ENCODE assay signal across 19 cellular contexts in the genomic region with DNA sequence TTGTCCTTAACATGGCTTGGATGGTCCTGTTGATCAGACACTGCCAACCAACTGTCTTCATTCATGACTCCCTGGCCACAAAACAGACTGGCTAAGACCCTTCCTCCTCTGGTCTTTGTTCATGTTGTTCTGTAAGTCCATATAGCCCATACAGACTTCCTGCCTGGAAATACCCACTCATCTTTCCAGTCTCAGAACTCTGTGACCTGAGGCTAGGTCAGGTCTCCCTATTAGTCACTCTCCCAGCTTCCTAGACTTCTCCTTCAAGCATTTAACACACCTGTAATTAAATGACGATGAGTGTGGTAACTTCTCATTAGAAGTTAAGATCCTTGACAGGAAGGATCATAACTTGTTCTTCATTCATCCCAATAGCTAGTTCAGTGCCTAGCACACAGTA. TPM values are rescaled to one million over a fixed set of nuclear protein-coding genes. Genes with fewer than 3 reads are reported as not detected.
A peak's percentile ranks its signal among the peaks of the same experiment; 100 is the strongest.
DNase-seq lines count a peak whose midpoint lies in the region; ATAC-seq and TF ChIP-seq lines count a peak whose summit lies in the region.
"Had no signal": no experiment of that assay in that cellular context is flagged by ENCODE, and none has a peak within 500 bp of the region (broad histone marks: within the 10 kb centered on the region; RNA-seq: fewer than 3 reads in every experiment).

No MANE protein-coding gene starts in this region.

- H3K14ac ChIP-seq in H9 (ENCODE audit: insufficient read depth, low read length) = no peak overlapping the region

- no peaks in the 10 kb centered on the region for H4K20me1 ChIP-seq in H9 (ENCODE audit: control insufficient read depth, insufficient read depth, insufficient read length)

- no CpG with 5 or more reads among the region's 1 CpG for WGBS in H9 (ENCODE audit: extremely low coverage, insufficient read length, low lambda C conversion rate)

- intact Hi-C loops in Calu3 (cut with micrococcal nuclease; ENCODE audit: unreplicated experiment) (loop anchor here (10.0 kb wide), 1 partner anchor 143 kb away; a partner anchor contains a TSS), colonic mucosa (cut with DNase I) (loop anchor here (10.0 kb wide), 1 partner anchor 143 kb away; a partner anchor contains a TSS)
- intact Hi-C loops in CD4-positive, alpha-beta T cell (cut with DNase I, micrococcal nuclease) = no loop called here

- H2BK20ac ChIP-seq in H9 (ENCODE audit: low read depth, low read length, poor library complexity, severe bottlenecking) = no peak overlapping the region

- no peaks in the 10 kb centered on the region for H3K27me3 Mint-ChIP-seq in Calu3 (ENCODE audit: unreplicated experiment)
- no peaks in the 10 kb centered on the region for H3K27me3 Mint-ChIP-seq in memory B cell
- H3K27me3 Mint-ChIP-seq in CD4-positive, alpha-beta T cell = no peaks in the 10 kb centered on the region
- no peaks in the 10 kb centered on the region for H3K27me3 Mint-ChIP-seq in H9 (ENCODE audit: low read depth)
- H3K27me3 Mint-ChIP-seq: activated naive CD8-positive, alpha-beta T cell treated with anti-CD3 and anti-CD28 coated beads, Interleukin-2, amount 50 U/mL, for 24 hours; brain had no signal

- H2AFZ ChIP-seq in ACC112 (ENCODE audit: low read length, unreplicated experiment) (no peak overlapping the region), H9 (ENCODE audit: low read length) (no peak overlapping the region)

- H3K56ac ChIP-seq in H9 (ENCODE audit: insufficient read length, low read depth, low read length) = no peak overlapping the region

- H2BK15ac ChIP-seq in H9 (ENCODE audit: low read depth, low read length) = no peak overlapping the region

- no peak for TF ChIP-seq CTCF in Calu3 (IDR thresholded peaks at IDR 0.05; ENCODE audit: unreplicated experiment)
- no peak for TF ChIP-seq CTCF in colonic mucosa (IDR thresholded peaks at IDR 0.05)
- no peak for TF ChIP-seq CTCF in CD4-positive, alpha-beta T cell (IDR thresholded peaks at IDR 0.05)
- TF ChIP-seq CTCF in H9 (conservative IDR thresholded peaks at IDR 0.05) = no peak

- H3K27me3 ChIP-seq in ACC112 (ENCODE audit: insufficient read depth, low read length) (no peaks in the 10 kb centered on the region), colonic mucosa (no peaks in the 10 kb centered on the region), H9 (ENCODE audit: insufficient read depth, low read length) (no peaks in the 10 kb centered on the region)
- H3K27me3 ChIP-seq in CD4-positive, alpha-beta T cell (ENCODE audit: control insufficient read depth, insufficient read depth, low read length) = no peaks in the 10 kb centered on the region

- H2BK120ac ChIP-seq in H9 (ENCODE audit: low read depth, low read length, poor library complexity, severe bottlenecking) = no peak overlapping the region

- H3K79me2 ChIP-seq in ACC112 (ENCODE audit: control insufficient read depth, insufficient read depth, low read length, unreplicated experiment) (peaks cover 4% of the 10 kb centered on the region), H9 (ENCODE audit: insufficient read depth, low read length) (no peaks in the 10 kb centered on the region)

- H3T11ph ChIP-seq in H9 (ENCODE audit: low read length) = no peak overlapping the region

- BruUV-seq in Calu3 (replicated peaks; lab: Mats Ljungman, UMichigan) = no TSS peak

- POLR2A ChIA-PET in CD4-positive, alpha-beta T cell (lab: Charles Lee) = no interaction called here

- no peak overlapping the region for H3K23ac ChIP-seq in H9 (ENCODE audit: insufficient read length, low read depth, low read length)

- no peak overlapping the region for H3K4ac ChIP-seq in H9 (ENCODE audit: low read depth, low read length)

- H3K79me1 ChIP-seq in H9 (ENCODE audit: insufficient read depth, low read depth, low read length, poor library complexity, severe bottlenecking) = no peaks in the 10 kb centered on the region

- H3K4me1 Mint-ChIP-seq in Calu3 (ENCODE audit: low read depth, unreplicated experiment) (peaks cover 21% of the 10 kb centered on the region), memory B cell (no peaks in the 10 kb centered on the region), H9 (peaks cover 3% of the 10 kb centered on the region in 2 experiments; a peak in 1 of 4 replicates)
- no peaks in the 10 kb centered on the region for H3K4me1 Mint-ChIP-seq in CD4-positive, alpha-beta T cell (ENCODE audit: low read depth)
- H3K4me1 Mint-ChIP-seq: activated naive CD8-positive, alpha-beta T cell treated with anti-CD3 and anti-CD28 coated beads, Interleukin-2, amount 50 U/mL, for 24 hours; brain had no signal

- H3K9me3 ChIP-seq in colonic mucosa (no peaks in the 10 kb centered on the region), H9 (ENCODE audit: control insufficient read depth, low read depth, low read length) (no peaks in the 10 kb centered on the region)
- no peaks in the 10 kb centered on the region for H3K9me3 ChIP-seq in CD4-positive, alpha-beta T cell (ENCODE audit: control insufficient read depth, low read length)

- peaks cover 45% of the 10 kb centered on the region for H3K4me1 ChIP-seq in ACC112 (ENCODE audit: control insufficient read depth, insufficient read depth, low read length, unreplicated experiment)
- H3K4me1 ChIP-seq in colonic mucosa = peaks cover 6% of the 10 kb centered on the region
- H3K4me1 ChIP-seq in H9 (ENCODE audit: insufficient read depth, low read length) = no peaks in the 10 kb centered on the region

- H3K4me3 ChIP-seq in ACC112 (ENCODE audit: low read depth, low read length) = no peak overlapping the region
- H3K4me3 ChIP-seq in colonic mucosa = no peak overlapping the region
- H3K4me3 ChIP-seq: coronary artery had no signal

- H3K36me3 ChIP-seq in ACC112 (ENCODE audit: insufficient read depth, low read length) (peaks cover 27% of the 10 kb centered on the region; the same call in 1 of the 2 replicates), colonic mucosa (peaks cover 9% of the 10 kb centered on the region)

- H3K18ac ChIP-seq in H9 (ENCODE audit: insufficient read length, low read depth, low read length) = no peak overlapping the region

- H4K8ac ChIP-seq in H9 (replicated peaks; ENCODE audit: insufficient read length, low read depth, low read length) = no peak overlapping the region

- no peak overlapping the region for H2BK12ac ChIP-seq in H9 (ENCODE audit: insufficient read length, low read depth, low read length)

- no peak overlapping the region for H3K4me3 Mint-ChIP-seq in Calu3 (ENCODE audit: low read depth, unreplicated experiment)
- H3K4me3 Mint-ChIP-seq in memory B cell = no peak overlapping the region
- H3K4me3 Mint-ChIP-seq in CD4-positive, alpha-beta T cell = no peak overlapping the region
- H3K4me3 Mint-ChIP-seq in H9 = no peak overlapping the region
- H3K4me3 Mint-ChIP-seq: activated naive CD8-positive, alpha-beta T cell treated with anti-CD3 and anti-CD28 coated beads, Interleukin-2, amount 50 U/mL, for 24 hours; activated T-helper 1 cell treated with anti-CD3 and anti-CD28 coated beads, Interleukin-12 subunit alpha, Interleukin-12 subunit beta, Interleukin-2, Interleukin-4 antibody, amounts not matched to agents 30 ng/mL and 10 ng/mL and 1 ng/mL, durations not matched to agents 14 hours and 24 hours and 36 hours; brain; endodermal cell had no signal

- no peak overlapping the region for H2AK5ac ChIP-seq in H9 (ENCODE audit: insufficient read length, low read length)

- H2BK5ac ChIP-seq in H9 (ENCODE audit: insufficient read length, low read length) = no peak overlapping the region

- H3K27ac Mint-ChIP-seq in Calu3 (ENCODE audit: unreplicated experiment) (peak overlapping the region; percentile 74), memory B cell (peak overlapping the region; percentile 5), H9 (no peak overlapping the region)
- no peak overlapping the region for H3K27ac Mint-ChIP-seq in CD4-positive, alpha-beta T cell
- H3K27ac Mint-ChIP-seq: activated naive CD8-positive, alpha-beta T cell treated with anti-CD3 and anti-CD28 coated beads, Interleukin-2, amount 50 U/mL, for 24 hours; activated T-helper 1 cell treated with anti-CD3 and anti-CD28 coated beads, Interleukin-12 subunit alpha, Interleukin-12 subunit beta, Interleukin-2, Interleukin-4 antibody, amounts not matched to agents 30 ng/mL and 10 ng/mL and 1 ng/mL, durations not matched to agents 14 hours and 24 hours and 36 hours; brain; endodermal cell had no signal

- DNase-seq in Calu3 (no peak), colonic mucosa (no peak), memory B cell (ENCODE audit: low spot score in 2 of 2) (no peak), NCI-H774 (lab: John Stamatoyannopoulos, UW) (no peak), H9 (no peak)
- DNase-seq in CD4-positive, alpha-beta T cell = no peak
- DNase-seq: activated naive CD8-positive, alpha-beta T cell treated with anti-CD3 and anti-CD28 coated beads, Interleukin-2, amount 50 U/mL, for 24 hours; DMS79 treated with DMSO at 0.1 percent for 48 hours; endodermal cell; NCI-H1105 treated with DMSO at 0.1 percent for 48 hours; NCI-H2081 treated with DMSO at 0.1 percent for 48 hours; Right ventricle myocardium superior; SW 1271 had no signal

- H3K36me3 Mint-ChIP-seq in Calu3 (ENCODE audit: insufficient read depth, unreplicated experiment) (peaks cover 47% of the 10 kb centered on the region), memory B cell (peaks cover 39% of the 10 kb centered on the region), H9 (ENCODE audit: insufficient read depth in 1 of 3, low read depth in 3 of 3) (peaks cover 0 to 38% (median 21%) of the 10 kb centered on the region in 3 experiments; a peak in 5 of 7 replicates)
- peaks cover 97% of the 10 kb centered on the region for H3K36me3 Mint-ChIP-seq in CD4-positive, alpha-beta T cell (ENCODE audit: low read depth)

- no peak overlapping the region for H3K9ac ChIP-seq in colonic mucosa (ENCODE audit: low read depth in 2 of 2, low read length in 2 of 2)
- H3K9ac ChIP-seq in H9 (ENCODE audit: extremely low read depth, insufficient read length, low read length) = no peak overlapping the region

- no peak for ATAC-seq in memory B cell (ENCODE audit: low read depth)
- ATAC-seq in CD4-positive, alpha-beta T cell (ENCODE audit: poor library complexity) = no peak
- ATAC-seq: activated CD4-positive, CD25-positive, alpha-beta regulatory T cell treated with anti-CD3 and anti-CD28 coated beads, Interleukin-2, amount 50 U/mL, for 24 hours; activated naive CD8-positive, alpha-beta T cell treated with anti-CD3 and anti-CD28 coated beads, Interleukin-2, amount 50 U/mL, for 24 hours; HepG2 had no signal

- CTCF ChIA-PET in Calu3 (lab: Charles Lee) = no interaction called here
- CTCF ChIA-PET in CD4-positive, alpha-beta T cell (lab: Charles Lee) = interaction anchor here (1.1 to 1.2 kb wide), 2 partner anchors 9 to 46 kb away, joined by 3 to 4 read pairs; no protein-coding TSS in a partner anchor

- no peak overlapping the region for H4K91ac ChIP-seq in H9 (ENCODE audit: insufficient read length, low read depth, low read length)

- H4K5ac ChIP-seq in H9 (ENCODE audit: insufficient read length, low read depth, low read length) = no peak overlapping the region

- H3K9me3 Mint-ChIP-seq in Calu3 (ENCODE audit: low read depth, unreplicated experiment) (no peaks in the 10 kb centered on the region), memory B cell (no peaks in the 10 kb centered on the region), H9 (no peaks in the 10 kb centered on the region)
- H3K9me3 Mint-ChIP-seq in CD4-positive, alpha-beta T cell = no peaks in the 10 kb centered on the region
- H3K9me3 Mint-ChIP-seq: activated naive CD8-positive, alpha-beta T cell treated with anti-CD3 and anti-CD28 coated beads, Interleukin-2, amount 50 U/mL, for 24 hours; activated T-helper 1 cell treated with anti-CD3 and anti-CD28 coated beads, Interleukin-12 subunit alpha, Interleukin-12 subunit beta, Interleukin-2, Interleukin-4 antibody, amounts not matched to agents 30 ng/mL and 10 ng/mL and 1 ng/mL, durations not matched to agents 14 hours and 24 hours and 36 hours; brain; endodermal cell had no signal

- H3K27ac ChIP-seq in ACC112 (ENCODE audit: low read depth, low read length) (peak overlapping the region; percentile 36), colonic mucosa (peak overlapping the region; percentile 2), H9 (ENCODE audit: insufficient read length, low read depth, low read length) (no peak overlapping the region)
- H3K27ac ChIP-seq in CD4-positive, alpha-beta T cell (ENCODE audit: low read depth, low read length) = no peak overlapping the region
- H3K27ac ChIP-seq: coronary artery had no signal

- no peak overlapping the region for H3K4me2 ChIP-seq in H9 (ENCODE audit: insufficient read depth, insufficient read length, low read length)

- H3K23me2 ChIP-seq in H9 (ENCODE audit: insufficient read length, low read depth, low read length, poor library complexity, severe bottlenecking) = no peaks in the 10 kb centered on the region

RNA-seq across cellular contexts. Expression of a gene that starts 56.3 kb away (rescaled TPM):
- 49.8 and 57.3 TPM in 2 replicates for total RNA-seq in Calu3 (2022)
- 10 to 100 TPM; 33.5 to 37.8 TPM for total RNA-seq in colonic mucosa
- 10 to 100 TPM; 62.2 to 64.5 TPM for total RNA-seq in CD4-positive, alpha-beta T cell
- total RNA-seq in H9 (2021) = 16.4 and 16.9 TPM in 2 replicates

Comparison
In these comparisons a context has a peak if more than half of its experiments do, and no peak if none do; other contexts are left out.
1. H3K27ac ChIP-seq: peak in ACC112 (single experiment) and colonic mucosa (single experiment); none in CD4-positive, alpha-beta T cell (single experiment) and H9 (single experiment).
2. H3K27ac Mint-ChIP-seq: peak in Calu3 (single experiment) and memory B cell (single experiment); none in CD4-positive, alpha-beta T cell (single experiment) and H9 (0 of 3).
3. intact Hi-C loops: an anchor here in Calu3 (10.0 kb wide) and colonic mucosa (10.0 kb wide); none called in CD4-positive, alpha-beta T cell.